In the genomic region with DNA sequence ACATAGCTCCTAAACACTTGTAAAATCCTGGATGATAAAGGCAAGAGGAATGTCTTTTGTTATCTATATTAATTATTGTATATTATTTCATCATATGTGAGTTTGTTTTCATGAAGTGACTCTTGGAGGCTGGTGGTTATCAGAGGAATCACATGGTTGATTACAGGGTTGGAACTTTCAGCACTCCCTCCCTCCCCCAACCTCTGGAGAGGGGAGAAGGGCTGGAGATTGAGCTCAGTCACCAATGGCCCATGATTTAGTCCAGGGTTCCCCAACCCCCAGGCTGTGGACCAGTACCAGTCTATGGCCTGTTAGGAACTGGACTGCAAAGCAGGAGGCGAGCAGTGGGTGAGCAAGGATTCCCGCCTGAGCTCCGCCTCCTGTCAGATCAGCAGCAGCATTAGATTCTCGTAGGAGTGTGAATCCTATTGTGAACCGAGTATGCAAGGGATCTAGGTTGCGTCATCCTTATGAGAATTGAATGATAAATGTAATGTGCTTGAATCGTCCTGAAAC, we compare ENCODE assay signal across 21 cellular contexts.
"Had no signal": no experiment of that assay in that cellular context is flagged by ENCODE, and none has a peak within 500 bp of the region (broad histone marks: within the 10 kb centered on the region; RNA-seq: fewer than 3 reads in every experiment).

No MANE protein-coding gene starts in this region.

- ATAC-seq: activated CD8-positive, alpha-beta T cell treated with anti-CD3 and anti-CD28 coated beads, Interleukin-2, amount 10 ng/mL, durations not matched to agents 7 days and 5 days; left colon; lower lobe of right lung; naive thymus-derived CD8-positive, alpha-beta T cell; stimulated activated memory B cell treated with anti-CD40 and anti-IgM and Interleukin-4, amounts not matched to agents 10 μg/mL and 1 μg/mL and 100 μg/mL, for 72 hours; upper lobe of right lung had no signal

- H2AFZ ChIP-seq: parathyroid adenoma had no signal

- H3K9ac ChIP-seq: parathyroid adenoma had no signal

- H3K9me3 ChIP-seq: colonic mucosa, lower lobe of right lung, neutrophil, spleen, upper lobe of right lung had no signal

- H3K27ac ChIP-seq: colonic mucosa, lower lobe of right lung, parathyroid adenoma, upper lobe of right lung had no signal

- H3K4me3 ChIP-seq: colonic mucosa, lower lobe of right lung, spleen, upper lobe of right lung had no signal

- H3K4me1 ChIP-seq: colonic mucosa, parathyroid adenoma had no signal

- DNase-seq: activated CD4-positive, alpha-beta T cell treated with anti-CD3 and anti-CD28 coated beads for 48 hours; activated CD4-positive, CD25-positive, alpha-beta regulatory T cell; activated CD8-positive, alpha-beta T cell treated with anti-CD3 and anti-CD28 coated beads, Interleukin-2, amount 10 ng/mL, durations not matched to agents 7 days and 5 days; activated naive CD4-positive, alpha-beta T cell treated with Interleukin-2 at 50 U/mL for 16 hours; activated naive CD8-positive, alpha-beta T cell treated with anti-CD3 and anti-CD28 coated beads, Interleukin-2, amount 10 ng/mL, durations not matched to agents 7 days and 5 days; activated T-cell treated with anti-CD3 and anti-CD28 coated beads, Interleukin-2, amount 50 U/mL, for 24 hours; anterior cingulate cortex; central memory CD4-positive, alpha-beta T cell; colonic mucosa; islet precursor cell; left colon; lower lobe of right lung; naive thymus-derived CD8-positive, alpha-beta T cell; spleen; stimulated activated CD4-positive, alpha-beta T cell treated with anti-CD3 and anti-CD28 coated beads, Interleukin-4, amount 100 ng/mL, for 4 hours; T-helper 1 cell; T1000; upper lobe of right lung had no signal

- H3K36me3 ChIP-seq: colonic mucosa, lower lobe of right lung, neutrophil, spleen, upper lobe of right lung had no signal

- H3K27me3 ChIP-seq: colonic mucosa, neutrophil, spleen, upper lobe of right lung had no signal

- H3K79me2 ChIP-seq: parathyroid adenoma had no signal
